ENCODE assay signal across 1 cellular context in genomic region chr9:3674561-3674960, GRCh38.
TF ChIP-seq lines count a peak whose summit lies in the region.

No MANE protein-coding gene starts in this region.

TF ChIP-seq in GM23338, 12 proteins besides CTCF, POLR2A, EP300 and RAD21 (continued from another document):
- TF ChIP-seq REST (IDR thresholded peaks at IDR 0.05; ENCODE audit: unreplicated experiment) (no peak), NANOG (IDR thresholded peaks at IDR 0.05; ENCODE audit: borderline replicate concordance) (no peak), CREB1 (CRISPR knock-in tag; IDR thresholded peaks at IDR 0.05; ENCODE audit: low read depth) (no peak), JUNB (IDR thresholded peaks at IDR 0.05; ENCODE audit: unreplicated experiment) (no peak), POLR2AphosphoS5 (IDR thresholded peaks at IDR 0.05; ENCODE audit: low read depth) (no peak), EZH2phosphoT487 (IDR thresholded peaks at IDR 0.05; ENCODE audit: unreplicated experiment) (no peak), ZNF331 (CRISPR knock-in tag; IDR thresholded peaks at IDR 0.05; ENCODE audit: low read depth) (no peak), STAT1 (IDR thresholded peaks at IDR 0.05; ENCODE audit: unreplicated experiment) (no peak), EZH2 (IDR thresholded peaks at IDR 0.05; ENCODE audit: low read depth, unreplicated experiment) (no peak)
- TF ChIP-seq, protein P1, sequence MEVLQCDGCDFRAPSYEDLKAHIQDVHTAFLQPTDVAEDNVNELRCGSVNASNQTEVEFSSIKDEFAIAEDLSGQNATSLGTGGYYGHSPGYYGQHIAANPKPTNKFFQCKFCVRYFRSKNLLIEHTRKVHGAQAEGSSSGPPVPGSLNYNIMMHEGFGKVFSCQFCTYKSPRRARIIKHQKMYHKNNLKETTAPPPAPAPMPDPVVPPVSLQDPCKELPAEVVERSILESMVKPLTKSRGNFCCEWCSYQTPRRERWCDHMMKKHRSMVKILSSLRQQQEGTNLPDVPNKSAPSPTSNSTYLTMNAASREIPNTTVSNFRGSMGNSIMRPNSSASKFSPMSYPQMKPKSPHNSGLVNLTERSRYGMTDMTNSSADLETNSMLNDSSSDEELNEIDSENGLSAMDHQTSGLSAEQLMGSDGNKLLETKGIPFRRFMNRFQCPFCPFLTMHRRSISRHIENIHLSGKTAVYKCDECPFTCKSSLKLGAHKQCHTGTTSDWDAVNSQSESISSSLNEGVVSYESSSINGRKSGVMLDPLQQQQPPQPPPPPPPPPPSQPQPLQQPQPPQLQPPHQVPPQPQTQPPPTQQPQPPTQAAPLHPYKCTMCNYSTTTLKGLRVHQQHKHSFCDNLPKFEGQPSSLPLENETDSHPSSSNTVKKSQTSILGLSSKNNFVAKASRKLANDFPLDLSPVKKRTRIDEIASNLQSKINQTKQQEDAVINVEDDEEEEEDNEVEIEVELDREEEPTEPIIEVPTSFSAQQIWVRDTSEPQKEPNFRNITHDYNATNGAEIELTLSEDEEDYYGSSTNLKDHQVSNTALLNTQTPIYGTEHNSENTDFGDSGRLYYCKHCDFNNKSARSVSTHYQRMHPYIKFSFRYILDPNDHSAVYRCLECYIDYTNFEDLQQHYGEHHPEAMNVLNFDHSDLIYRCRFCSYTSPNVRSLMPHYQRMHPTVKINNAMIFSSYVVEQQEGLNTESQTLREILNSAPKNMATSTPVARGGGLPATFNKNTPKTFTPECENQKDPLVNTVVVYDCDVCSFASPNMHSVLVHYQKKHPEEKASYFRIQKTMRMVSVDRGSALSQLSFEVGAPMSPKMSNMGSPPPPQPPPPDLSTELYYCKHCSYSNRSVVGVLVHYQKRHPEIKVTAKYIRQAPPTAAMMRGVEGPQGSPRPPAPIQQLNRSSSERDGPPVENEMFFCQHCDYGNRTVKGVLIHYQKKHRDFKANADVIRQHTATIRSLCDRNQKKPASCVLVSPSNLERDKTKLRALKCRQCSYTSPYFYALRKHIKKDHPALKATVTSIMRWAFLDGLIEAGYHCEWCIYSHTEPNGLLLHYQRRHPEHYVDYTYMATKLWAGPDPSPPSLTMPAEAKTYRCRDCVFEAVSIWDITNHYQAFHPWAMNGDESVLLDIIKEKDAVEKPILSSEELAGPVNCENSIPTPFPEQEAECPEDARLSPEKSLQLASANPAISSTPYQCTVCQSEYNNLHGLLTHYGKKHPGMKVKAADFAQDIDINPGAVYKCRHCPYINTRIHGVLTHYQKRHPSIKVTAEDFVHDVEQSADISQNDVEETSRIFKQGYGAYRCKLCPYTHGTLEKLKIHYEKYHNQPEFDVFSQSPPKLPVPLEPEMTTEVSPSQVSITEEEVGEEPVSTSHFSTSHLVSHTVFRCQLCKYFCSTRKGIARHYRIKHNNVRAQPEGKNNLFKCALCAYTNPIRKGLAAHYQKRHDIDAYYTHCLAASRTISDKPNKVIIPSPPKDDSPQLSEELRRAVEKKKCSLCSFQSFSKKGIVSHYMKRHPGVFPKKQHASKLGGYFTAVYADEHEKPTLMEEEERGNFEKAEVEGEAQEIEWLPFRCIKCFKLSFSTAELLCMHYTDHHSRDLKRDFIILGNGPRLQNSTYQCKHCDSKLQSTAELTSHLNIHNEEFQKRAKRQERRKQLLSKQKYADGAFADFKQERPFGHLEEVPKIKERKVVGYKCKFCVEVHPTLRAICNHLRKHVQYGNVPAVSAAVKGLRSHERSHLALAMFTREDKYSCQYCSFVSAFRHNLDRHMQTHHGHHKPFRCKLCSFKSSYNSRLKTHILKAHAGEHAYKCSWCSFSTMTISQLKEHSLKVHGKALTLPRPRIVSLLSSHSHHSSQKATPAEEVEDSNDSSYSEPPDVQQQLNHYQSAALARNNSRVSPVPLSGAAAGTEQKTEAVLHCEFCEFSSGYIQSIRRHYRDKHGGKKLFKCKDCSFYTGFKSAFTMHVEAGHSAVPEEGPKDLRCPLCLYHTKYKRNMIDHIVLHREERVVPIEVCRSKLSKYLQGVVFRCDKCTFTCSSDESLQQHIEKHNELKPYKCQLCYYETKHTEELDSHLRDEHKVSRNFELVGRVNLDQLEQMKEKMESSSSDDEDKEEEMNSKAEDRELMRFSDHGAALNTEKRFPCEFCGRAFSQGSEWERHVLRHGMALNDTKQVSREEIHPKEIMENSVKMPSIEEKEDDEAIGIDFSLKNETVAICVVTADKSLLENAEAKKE (CRISPR knock-in tag; IDR thresholded peaks at IDR 0.05): no peak
- TF ChIP-seq, protein P2, sequence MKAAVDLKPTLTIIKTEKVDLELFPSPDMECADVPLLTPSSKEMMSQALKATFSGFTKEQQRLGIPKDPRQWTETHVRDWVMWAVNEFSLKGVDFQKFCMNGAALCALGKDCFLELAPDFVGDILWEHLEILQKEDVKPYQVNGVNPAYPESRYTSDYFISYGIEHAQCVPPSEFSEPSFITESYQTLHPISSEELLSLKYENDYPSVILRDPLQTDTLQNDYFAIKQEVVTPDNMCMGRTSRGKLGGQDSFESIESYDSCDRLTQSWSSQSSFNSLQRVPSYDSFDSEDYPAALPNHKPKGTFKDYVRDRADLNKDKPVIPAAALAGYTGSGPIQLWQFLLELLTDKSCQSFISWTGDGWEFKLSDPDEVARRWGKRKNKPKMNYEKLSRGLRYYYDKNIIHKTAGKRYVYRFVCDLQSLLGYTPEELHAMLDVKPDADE (IDR thresholded peaks at IDR 0.05): no peak
